Comparison of ENCODE assay signal across 16 cellular contexts in the genomic region with DNA sequence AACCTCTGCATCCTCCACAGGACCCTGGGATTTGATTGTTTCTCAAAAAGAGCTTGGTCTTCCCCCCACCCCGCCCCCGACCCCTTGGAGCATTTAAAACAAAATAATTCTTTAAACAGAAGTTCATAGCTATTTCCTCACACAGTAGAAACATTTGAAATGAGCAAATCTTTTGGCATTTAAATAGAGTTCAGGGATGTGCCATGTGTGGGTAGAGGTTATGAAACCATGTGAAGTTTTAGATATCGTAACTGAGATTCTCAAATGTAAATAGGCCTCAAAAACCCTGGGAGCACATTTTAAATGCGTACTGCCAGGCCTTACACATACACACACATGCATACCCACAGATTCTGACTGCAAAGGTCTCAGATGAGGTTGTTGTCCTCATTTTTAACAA.
DNase-seq lines count a peak whose midpoint lies in the region; TF ChIP-seq lines count a peak whose summit lies in the region.
"Had no signal": no experiment of that assay in that cellular context is flagged by ENCODE, and none has a peak within 500 bp of the region (broad histone marks: within the 10 kb centered on the region; RNA-seq: fewer than 3 reads in every experiment).

No MANE protein-coding gene starts in this region.

- H3K36me3 ChIP-seq in SJSA1, result no peaks in the 10 kb centered on the region

- H3K9me3 Mint-ChIP-seq in endothelial cell (ENCODE audit: unreplicated experiment), result no peaks in the 10 kb centered on the region
- H3K9me3 Mint-ChIP-seq: activated T-helper 2 cell treated with anti-CD3 and anti-CD28 coated beads, Interferon-gamma antibody, Interleukin-2, Interleukin-4, amounts not matched to agents 10 μg/mL and 5 μg/mL and 100 μg/mL, durations not matched to agents 14 hours and 24 hours and 36 hours; mesothelial cell of epicardium; T-cell had no signal

- H3K27ac ChIP-seq in SJSA1, result peak overlapping the region; percentile 31

- no peaks in the 10 kb centered on the region for H3K27me3 Mint-ChIP-seq in endothelial cell (ENCODE audit: unreplicated experiment)

- H3K4me1 Mint-ChIP-seq in endothelial cell (ENCODE audit: unreplicated experiment), result peaks cover 16% of the 10 kb centered on the region
- H3K4me1 Mint-ChIP-seq: activated CD4-positive, alpha-beta T cell treated with anti-CD3 and anti-CD28 coated beads for 36 hours; T-cell had no signal

- no peaks in the 10 kb centered on the region for H3K9me3 ChIP-seq in SJSA1 (replicated peaks)

- DNase-seq in AG20443 (ENCODE audit: low spot score) (peak; percentile 63), SJSA1 (ENCODE audit: low read depth in 1 of 2, low spot score in 2 of 2) (no peak), fibroblast of gingiva (ENCODE audit: low read depth) (peak; percentile 84), putamen (ENCODE audit: low spot score) (peak; percentile 21), NCI-H446 (lab: John Stamatoyannopoulos, UW) (no peak), endothelial cell (ENCODE audit: low spot score) (no peak), NCI-H524 (lab: John Stamatoyannopoulos, UW) (no peak)
- no peak for DNase-seq in activated CD4-positive, alpha-beta T cell treated with anti-CD3 and anti-CD28 coated beads for 4 hours
- DNase-seq: activated CD4-positive, alpha-beta T cell treated with anti-CD3 and anti-CD28 coated beads for 36 hours; C1 segment of cervical spinal cord; central memory CD4-positive, alpha-beta T cell; posterior cingulate gyrus; stimulated activated CD4-positive, alpha-beta T cell treated with anti-CD3 and anti-CD28 coated beads, Interleukin-2, amount 100 ng/mL, for 24 hours; T-cell had no signal

- no peaks in the 10 kb centered on the region for H3K36me3 Mint-ChIP-seq in endothelial cell (ENCODE audit: low read depth, unreplicated experiment)
- H3K36me3 Mint-ChIP-seq: T-cell had no signal

- H3K4me3 Mint-ChIP-seq in endothelial cell (ENCODE audit: unreplicated experiment), result no peak overlapping the region
- H3K4me3 Mint-ChIP-seq: activated CD4-positive, alpha-beta T cell treated with anti-CD3 and anti-CD28 coated beads for 36 hours; mesothelial cell of epicardium; T-cell had no signal

- H3K27me3 ChIP-seq in SJSA1 (replicated peaks), result no peaks in the 10 kb centered on the region

- peaks cover 49% of the 10 kb centered on the region for H3K4me1 ChIP-seq in SJSA1 (replicated peaks)

- H3K27ac Mint-ChIP-seq in endothelial cell (ENCODE audit: unreplicated experiment), result no peak overlapping the region
- H3K27ac Mint-ChIP-seq: activated CD4-positive, alpha-beta T cell treated with anti-CD3 and anti-CD28 coated beads for 36 hours; activated T-helper 2 cell treated with anti-CD3 and anti-CD28 coated beads, Interferon-gamma antibody, Interleukin-2, Interleukin-4, amounts not matched to agents 10 μg/mL and 5 μg/mL and 100 μg/mL, durations not matched to agents 14 hours and 24 hours and 36 hours; mesothelial cell of epicardium; T-cell had no signal

- H3K4me3 ChIP-seq in SJSA1, result no peak overlapping the region

- no peak for TF ChIP-seq CTCF in endothelial cell (IDR thresholded peaks at IDR 0.05; ENCODE audit: unreplicated experiment)

Comparison
In these comparisons a context has a peak if more than half of its experiments do, and no peak if none do; other contexts are left out.
1. DNase-seq: peak in AG20443 (single experiment), fibroblast of gingiva (single experiment) and putamen (single experiment); none in SJSA1 (0 of 2), NCI-H446 (0 of 2), endothelial cell (single experiment), NCI-H524 (0 of 2) and activated CD4-positive, alpha-beta T cell treated with anti-CD3 and anti-CD28 coated beads for 4 hours (0 of 2).